In the genomic region with DNA sequence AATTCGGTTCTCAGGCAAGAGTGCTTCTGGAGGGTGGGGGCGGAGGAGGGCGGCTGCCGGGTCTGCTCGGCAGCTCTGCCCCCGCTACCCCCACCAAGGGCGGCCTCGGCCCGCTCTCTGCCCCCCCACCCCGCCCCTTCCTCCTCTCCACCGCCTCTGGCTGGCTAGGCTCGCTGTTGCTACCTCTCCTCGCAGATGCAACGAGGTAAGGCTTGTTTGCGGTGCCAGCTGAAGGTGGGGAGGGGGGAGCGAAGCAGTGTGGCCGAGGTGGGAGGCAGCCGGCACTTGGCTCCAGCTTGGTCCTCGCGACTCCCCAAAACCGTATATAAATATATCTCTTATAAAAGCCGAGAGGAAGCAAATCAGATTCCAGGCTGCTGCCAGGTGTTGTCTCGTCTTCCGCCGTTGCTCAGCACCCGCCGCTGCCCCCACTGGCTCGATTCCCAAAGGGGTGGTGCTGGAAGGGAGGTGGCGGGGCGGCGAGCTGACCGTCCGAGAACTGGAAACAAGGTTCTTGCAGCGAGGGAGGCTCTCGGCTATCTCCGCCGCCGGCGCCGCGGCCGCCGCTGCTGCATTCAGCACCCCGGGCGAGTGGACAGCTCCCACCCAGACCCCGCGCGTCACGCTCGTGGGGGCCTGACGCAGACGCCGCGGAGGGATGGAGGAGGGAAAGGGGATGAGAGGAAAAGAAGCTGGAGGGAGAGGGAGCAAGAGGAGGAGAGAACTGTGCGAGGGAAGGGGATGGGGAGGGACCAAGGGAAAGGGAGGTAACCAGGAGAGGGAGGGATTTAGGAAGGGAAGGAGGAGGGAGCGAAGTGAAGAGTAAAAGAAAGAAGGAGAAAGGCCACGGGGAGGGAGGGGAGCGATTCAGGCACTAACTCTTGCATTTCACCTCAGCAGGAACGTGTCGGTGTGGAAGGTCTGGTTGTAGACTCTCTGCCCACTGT, we compare ENCODE assay signal across 1 cellular context.
A peak's percentile ranks its signal among the peaks of the same experiment; 100 is the strongest.
TF ChIP-seq lines count a peak whose summit lies in the region.

Gene MARCHF4, minus strand, starts transcription at position 728 of the 947 bp plus-strand sequence. CDS start 2,223 bp downstream, outside the sequence.

TF ChIP-seq in HepG2, 621 proteins besides CTCF, POLR2A, EP300 and RAD21 (continued from another document and continues in another):
- TF ChIP-seq, protein P1, sequence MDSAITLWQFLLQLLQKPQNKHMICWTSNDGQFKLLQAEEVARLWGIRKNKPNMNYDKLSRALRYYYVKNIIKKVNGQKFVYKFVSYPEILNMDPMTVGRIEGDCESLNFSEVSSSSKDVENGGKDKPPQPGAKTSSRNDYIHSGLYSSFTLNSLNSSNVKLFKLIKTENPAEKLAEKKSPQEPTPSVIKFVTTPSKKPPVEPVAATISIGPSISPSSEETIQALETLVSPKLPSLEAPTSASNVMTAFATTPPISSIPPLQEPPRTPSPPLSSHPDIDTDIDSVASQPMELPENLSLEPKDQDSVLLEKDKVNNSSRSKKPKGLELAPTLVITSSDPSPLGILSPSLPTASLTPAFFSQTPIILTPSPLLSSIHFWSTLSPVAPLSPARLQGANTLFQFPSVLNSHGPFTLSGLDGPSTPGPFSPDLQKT (CRISPR knock-in tag; IDR thresholded peaks at IDR 0.05; ENCODE audit: borderline replicate concordance), result no peak
- TF ChIP-seq ZIK1 (CRISPR knock-in tag; IDR thresholded peaks at IDR 0.05; ENCODE audit: borderline replicate concordance, low read depth) (peak; percentile 71; the same call in 1 of the 2 replicates), ESRRA (CRISPR knock-in tag; IDR thresholded peaks at IDR 0.05; ENCODE audit: low read depth) (0 out of 2 replicates have a peak, but pooled peaks have one; percentile 55), TARDBP (CRISPR knock-in tag; IDR thresholded peaks at IDR 0.05) (peak; percentile 68; the same call in 1 of the 2 replicates), MBD4 (IDR thresholded peaks at IDR 0.05; ENCODE audit: borderline replicate concordance, low read length) (no peak), GZF1 (CRISPR knock-in tag; IDR thresholded peaks at IDR 0.05) (peak; percentile 80; the same call in 1 of the 2 replicates), MEF2D (CRISPR knock-in tag; IDR thresholded peaks at IDR 0.05) (peak; percentile 85), BRD4 (CRISPR knock-in tag; IDR thresholded peaks at IDR 0.05) (no peak), ZNF503 (CRISPR knock-in tag; IDR thresholded peaks at IDR 0.05) (no peak), ZNF577 (CRISPR knock-in tag; IDR thresholded peaks at IDR 0.05; ENCODE audit: borderline replicate concordance, low read depth) (0 out of 2 replicates have a peak, but pooled peaks have one; percentile 43), XRCC5 (optimal IDR thresholded peaks at IDR 0.05; ENCODE audit: low read length) (peak; percentile 83), ZBTB3 (CRISPR knock-in tag; IDR thresholded peaks at IDR 0.05; ENCODE audit: borderline replicate concordance, low read depth) (no peak), PBX2 (CRISPR knock-in tag; IDR thresholded peaks at IDR 0.05) (no peak), ASH2L (IDR thresholded peaks at IDR 0.05; ENCODE audit: insufficient read length, low read depth, low read length) (no peak), ZSCAN12 (CRISPR knock-in tag; IDR thresholded peaks at IDR 0.05) (peak; percentile 89; the same call in 1 of the 2 replicates), ZNF792 (CRISPR knock-in tag; IDR thresholded peaks at IDR 0.05) (peak; percentile 86), CENPT (CRISPR knock-in tag; IDR thresholded peaks at IDR 0.05; ENCODE audit: low read depth) (0 out of 2 replicates have a peak, but pooled peaks have one; percentile 72), ZBTB8A (CRISPR knock-in tag; IDR thresholded peaks at IDR 0.05; ENCODE audit: borderline replicate concordance, low read depth) (no peak), ZNF850 (CRISPR knock-in tag; conservative IDR thresholded peaks at IDR 0.05) (no peak), ZC3H4 (CRISPR knock-in tag; IDR thresholded peaks at IDR 0.05; ENCODE audit: borderline replicate concordance) (no peak), ZNF674 (CRISPR knock-in tag; IDR thresholded peaks at IDR 0.05; ENCODE audit: low read depth) (0 out of 2 replicates have a peak, but pooled peaks have one; percentile 72), STAG1 (CRISPR knock-in tag; IDR thresholded peaks at IDR 0.05) (no peak), TERF1 (CRISPR knock-in tag; IDR thresholded peaks at IDR 0.05) (no peak), AKAP8 (CRISPR knock-in tag; IDR thresholded peaks at IDR 0.05) (0 out of 2 replicates have a peak, but pooled peaks have one; percentile 39), ZNF790 (CRISPR knock-in tag; IDR thresholded peaks at IDR 0.05; ENCODE audit: borderline replicate concordance) (peak; percentile 86; the same call in 1 of the 2 replicates)
- TF ChIP-seq, protein P2, sequence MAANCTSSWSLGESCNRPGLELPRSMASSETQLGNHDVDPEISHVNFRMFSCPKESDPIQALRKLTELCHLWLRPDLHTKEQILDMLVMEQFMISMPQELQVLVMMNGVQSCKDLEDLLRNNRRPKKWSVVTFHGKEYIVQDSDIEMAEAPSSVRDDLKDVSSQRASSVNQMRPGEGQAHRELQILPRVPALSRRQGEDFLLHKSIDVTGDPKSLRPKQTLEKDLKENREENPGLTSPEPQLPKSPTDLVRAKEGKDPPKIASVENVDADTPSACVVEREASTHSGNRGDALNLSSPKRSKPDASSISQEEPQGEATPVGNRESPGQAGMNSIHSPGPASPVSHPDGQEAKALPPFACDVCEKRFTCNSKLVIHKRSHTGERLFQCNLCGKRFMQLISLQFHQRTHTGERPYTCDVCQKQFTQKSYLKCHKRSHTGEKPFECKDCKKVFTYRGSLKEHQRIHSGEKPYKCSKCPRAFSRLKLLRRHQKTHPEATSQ (CRISPR knock-in tag; IDR thresholded peaks at IDR 0.05; ENCODE audit: borderline replicate concordance), result no peak
- TF ChIP-seq, protein P3, sequence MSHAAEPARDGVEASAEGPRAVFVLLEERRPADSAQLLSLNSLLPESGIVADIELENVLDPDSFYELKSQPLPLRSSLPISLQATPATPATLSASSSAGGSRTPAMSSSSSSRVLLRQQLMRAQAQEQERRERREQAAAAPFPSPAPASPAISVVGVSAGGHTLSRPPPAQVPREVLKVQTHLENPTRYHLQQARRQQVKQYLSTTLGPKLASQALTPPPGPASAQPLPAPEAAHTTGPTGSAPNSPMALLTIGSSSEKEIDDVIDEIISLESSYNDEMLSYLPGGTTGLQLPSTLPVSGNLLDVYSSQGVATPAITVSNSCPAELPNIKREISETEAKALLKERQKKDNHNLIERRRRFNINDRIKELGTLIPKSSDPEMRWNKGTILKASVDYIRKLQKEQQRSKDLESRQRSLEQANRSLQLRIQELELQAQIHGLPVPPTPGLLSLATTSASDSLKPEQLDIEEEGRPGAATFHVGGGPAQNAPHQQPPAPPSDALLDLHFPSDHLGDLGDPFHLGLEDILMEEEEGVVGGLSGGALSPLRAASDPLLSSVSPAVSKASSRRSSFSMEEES (CRISPR knock-in tag; IDR thresholded peaks at IDR 0.05), result peak; percentile 92
- TF ChIP-seq, protein P4, sequence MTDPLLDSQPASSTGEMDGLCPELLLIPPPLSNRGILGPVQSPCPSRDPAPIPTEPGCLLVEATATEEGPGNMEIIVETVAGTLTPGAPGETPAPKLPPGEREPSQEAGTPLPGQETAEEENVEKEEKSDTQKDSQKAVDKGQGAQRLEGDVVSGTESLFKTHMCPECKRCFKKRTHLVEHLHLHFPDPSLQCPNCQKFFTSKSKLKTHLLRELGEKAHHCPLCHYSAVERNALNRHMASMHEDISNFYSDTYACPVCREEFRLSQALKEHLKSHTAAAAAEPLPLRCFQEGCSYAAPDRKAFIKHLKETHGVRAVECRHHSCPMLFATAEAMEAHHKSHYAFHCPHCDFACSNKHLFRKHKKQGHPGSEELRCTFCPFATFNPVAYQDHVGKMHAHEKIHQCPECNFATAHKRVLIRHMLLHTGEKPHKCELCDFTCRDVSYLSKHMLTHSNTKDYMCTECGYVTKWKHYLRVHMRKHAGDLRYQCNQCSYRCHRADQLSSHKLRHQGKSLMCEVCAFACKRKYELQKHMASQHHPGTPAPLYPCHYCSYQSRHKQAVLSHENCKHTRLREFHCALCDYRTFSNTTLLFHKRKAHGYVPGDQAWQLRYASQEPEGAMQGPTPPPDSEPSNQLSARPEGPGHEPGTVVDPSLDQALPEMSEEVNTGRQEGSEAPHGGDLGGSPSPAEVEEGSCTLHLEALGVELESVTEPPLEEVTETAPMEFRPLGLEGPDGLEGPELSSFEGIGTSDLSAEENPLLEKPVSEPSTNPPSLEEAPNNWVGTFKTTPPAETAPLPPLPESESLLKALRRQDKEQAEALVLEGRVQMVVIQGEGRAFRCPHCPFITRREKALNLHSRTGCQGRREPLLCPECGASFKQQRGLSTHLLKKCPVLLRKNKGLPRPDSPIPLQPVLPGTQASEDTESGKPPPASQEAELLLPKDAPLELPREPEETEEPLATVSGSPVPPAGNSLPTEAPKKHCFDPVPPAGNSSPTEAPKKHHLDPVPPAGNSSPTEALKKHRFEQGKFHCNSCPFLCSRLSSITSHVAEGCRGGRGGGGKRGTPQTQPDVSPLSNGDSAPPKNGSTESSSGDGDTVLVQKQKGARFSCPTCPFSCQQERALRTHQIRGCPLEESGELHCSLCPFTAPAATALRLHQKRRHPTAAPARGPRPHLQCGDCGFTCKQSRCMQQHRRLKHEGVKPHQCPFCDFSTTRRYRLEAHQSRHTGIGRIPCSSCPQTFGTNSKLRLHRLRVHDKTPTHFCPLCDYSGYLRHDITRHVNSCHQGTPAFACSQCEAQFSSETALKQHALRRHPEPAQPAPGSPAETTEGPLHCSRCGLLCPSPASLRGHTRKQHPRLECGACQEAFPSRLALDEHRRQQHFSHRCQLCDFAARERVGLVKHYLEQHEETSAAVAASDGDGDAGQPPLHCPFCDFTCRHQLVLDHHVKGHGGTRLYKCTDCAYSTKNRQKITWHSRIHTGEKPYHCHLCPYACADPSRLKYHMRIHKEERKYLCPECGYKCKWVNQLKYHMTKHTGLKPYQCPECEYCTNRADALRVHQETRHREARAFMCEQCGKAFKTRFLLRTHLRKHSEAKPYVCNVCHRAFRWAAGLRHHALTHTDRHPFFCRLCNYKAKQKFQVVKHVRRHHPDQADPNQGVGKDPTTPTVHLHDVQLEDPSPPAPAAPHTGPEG (CRISPR knock-in tag; IDR thresholded peaks at IDR 0.05), result peak; percentile 52; the same call in 1 of the 2 replicates
- TF ChIP-seq, protein P5, sequence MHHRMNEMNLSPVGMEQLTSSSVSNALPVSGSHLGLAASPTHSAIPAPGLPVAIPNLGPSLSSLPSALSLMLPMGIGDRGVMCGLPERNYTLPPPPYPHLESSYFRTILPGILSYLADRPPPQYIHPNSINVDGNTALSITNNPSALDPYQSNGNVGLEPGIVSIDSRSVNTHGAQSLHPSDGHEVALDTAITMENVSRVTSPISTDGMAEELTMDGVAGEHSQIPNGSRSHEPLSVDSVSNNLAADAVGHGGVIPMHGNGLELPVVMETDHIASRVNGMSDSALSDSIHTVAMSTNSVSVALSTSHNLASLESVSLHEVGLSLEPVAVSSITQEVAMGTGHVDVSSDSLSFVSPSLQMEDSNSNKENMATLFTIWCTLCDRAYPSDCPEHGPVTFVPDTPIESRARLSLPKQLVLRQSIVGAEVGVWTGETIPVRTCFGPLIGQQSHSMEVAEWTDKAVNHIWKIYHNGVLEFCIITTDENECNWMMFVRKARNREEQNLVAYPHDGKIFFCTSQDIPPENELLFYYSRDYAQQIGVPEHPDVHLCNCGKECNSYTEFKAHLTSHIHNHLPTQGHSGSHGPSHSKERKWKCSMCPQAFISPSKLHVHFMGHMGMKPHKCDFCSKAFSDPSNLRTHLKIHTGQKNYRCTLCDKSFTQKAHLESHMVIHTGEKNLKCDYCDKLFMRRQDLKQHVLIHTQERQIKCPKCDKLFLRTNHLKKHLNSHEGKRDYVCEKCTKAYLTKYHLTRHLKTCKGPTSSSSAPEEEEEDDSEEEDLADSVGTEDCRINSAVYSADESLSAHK (CRISPR knock-in tag; IDR thresholded peaks at IDR 0.05; ENCODE audit: borderline replicate concordance), result 0 out of 2 replicates have a peak, but pooled peaks have one; percentile 79
- TF ChIP-seq, protein P6, sequence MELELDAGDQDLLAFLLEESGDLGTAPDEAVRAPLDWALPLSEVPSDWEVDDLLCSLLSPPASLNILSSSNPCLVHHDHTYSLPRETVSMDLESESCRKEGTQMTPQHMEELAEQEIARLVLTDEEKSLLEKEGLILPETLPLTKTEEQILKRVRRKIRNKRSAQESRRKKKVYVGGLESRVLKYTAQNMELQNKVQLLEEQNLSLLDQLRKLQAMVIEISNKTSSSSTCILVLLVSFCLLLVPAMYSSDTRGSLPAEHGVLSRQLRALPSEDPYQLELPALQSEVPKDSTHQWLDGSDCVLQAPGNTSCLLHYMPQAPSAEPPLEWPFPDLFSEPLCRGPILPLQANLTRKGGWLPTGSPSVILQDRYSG (CRISPR knock-in tag; IDR thresholded peaks at IDR 0.05), result peak; percentile 90; the same call in 1 of the 2 replicates
- TF ChIP-seq, protein P7, sequence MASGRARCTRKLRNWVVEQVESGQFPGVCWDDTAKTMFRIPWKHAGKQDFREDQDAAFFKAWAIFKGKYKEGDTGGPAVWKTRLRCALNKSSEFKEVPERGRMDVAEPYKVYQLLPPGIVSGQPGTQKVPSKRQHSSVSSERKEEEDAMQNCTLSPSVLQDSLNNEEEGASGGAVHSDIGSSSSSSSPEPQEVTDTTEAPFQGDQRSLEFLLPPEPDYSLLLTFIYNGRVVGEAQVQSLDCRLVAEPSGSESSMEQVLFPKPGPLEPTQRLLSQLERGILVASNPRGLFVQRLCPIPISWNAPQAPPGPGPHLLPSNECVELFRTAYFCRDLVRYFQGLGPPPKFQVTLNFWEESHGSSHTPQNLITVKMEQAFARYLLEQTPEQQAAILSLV (CRISPR knock-in tag; IDR thresholded peaks at IDR 0.05; ENCODE audit: borderline replicate concordance), result peak; percentile 93
